ENCODE assay signal across 23 cellular contexts in the genomic region with DNA sequence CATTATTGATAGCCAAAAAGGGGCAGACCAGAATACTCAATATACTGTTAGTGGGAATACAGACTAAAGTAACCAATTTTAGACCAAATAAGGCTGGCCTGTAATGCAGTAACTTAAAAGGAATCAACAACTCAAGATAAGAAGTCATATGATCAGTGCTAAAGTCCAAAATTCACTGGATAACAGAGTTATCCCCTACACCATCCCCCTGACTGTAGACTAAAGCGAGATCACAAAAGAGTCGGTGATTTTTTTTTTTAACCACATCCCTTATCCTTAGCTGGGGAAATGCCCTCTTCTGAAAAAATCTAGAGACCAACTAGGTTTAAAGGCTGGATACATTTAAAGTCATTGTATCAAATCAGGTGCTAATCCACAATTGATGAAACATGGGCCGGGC. TPM values are rescaled to one million over a fixed set of nuclear protein-coding genes. Genes with fewer than 3 reads are reported as not detected.
DNase-seq lines count a peak whose midpoint lies in the region; ATAC-seq, FAIRE-seq and TF ChIP-seq lines count a peak whose summit lies in the region.
"Had no signal": no experiment of that assay in that cellular context is flagged by ENCODE, and none has a peak within 500 bp of the region (broad histone marks: within the 10 kb centered on the region; RNA-seq: fewer than 3 reads in every experiment).

No MANE protein-coding gene starts in this region.

- DNase-seq in activated CD4-positive, alpha-beta T cell treated with anti-CD3 and anti-CD28 coated beads for 36 hours: no peak
- no peak for DNase-seq in activated CD4-positive, alpha-beta T cell treated with anti-CD3 and anti-CD28 coated beads, Interleukin-2, amount 10 ng/mL, durations not matched to agents 7 days and 5 days
- DNase-seq in esophagus muscularis mucosa (ENCODE audit: extremely low spot score) (no peak), progenitor cell of endocrine pancreas (ENCODE audit: low spot score, unreplicated experiment) (no peak), anterior cingulate cortex (lab: John Stamatoyannopoulos, UW) (no peak), kidney (no peak)
- DNase-seq: activated CD4-positive, alpha-beta T cell treated with anti-CD3 and anti-CD28 coated beads for 48 hours; activated T-cell treated with anti-CD3 and anti-CD28 coated beads, Interleukin-2, amount 50 U/mL, for 48 hours; C1 segment of cervical spinal cord; colonic mucosa; DMS79; H7; naive B cell; NCI-H1092 treated with DMSO at 0.1 percent for 48 hours; NCI-H2107; NCI-H69; SJCRH30; spleen; upper lobe of right lung had no signal

- 92% methylated on average over 3 of the region's 3 CpGs for WGBS in esophagus muscularis mucosa

- no peak overlapping the region for H3K9ac ChIP-seq in kidney (ENCODE audit: low read length in 2 of 2)

- no peak for FAIRE-seq in kidney (lab: Jason Lieb, UNC)
- FAIRE-seq: GM18507 had no signal

- H3K9me3 ChIP-seq in esophagus muscularis mucosa: no peaks in the 10 kb centered on the region
- no peaks in the 10 kb centered on the region for H3K9me3 ChIP-seq in kidney (ENCODE audit: control insufficient read depth in 1 of 2, low read length in 2 of 2)
- H3K9me3 ChIP-seq: colonic mucosa, prostate gland, SJCRH30, spleen, upper lobe of right lung had no signal

- peaks cover 62 to 91% (median 82%) of the 10 kb centered on the region in 4 donors for H3K4me1 ChIP-seq in esophagus muscularis mucosa
- H3K4me1 ChIP-seq in kidney (ENCODE audit: control insufficient read depth in 1 of 2, insufficient read depth in 1 of 2, low read depth in 1 of 2, low read length in 2 of 2): peaks cover 11 to 12% of the 10 kb centered on the region in 2 donors

- H3K9me3 Mint-ChIP-seq in activated CD4-positive, alpha-beta T cell treated with anti-CD3 and anti-CD28 coated beads for 36 hours (ENCODE audit: low read depth): no peaks in the 10 kb centered on the region
- no peaks in the 10 kb centered on the region for H3K9me3 Mint-ChIP-seq in activated CD4-positive, alpha-beta T cell treated with anti-CD3 and anti-CD28 coated beads, Interleukin-2, amount 10 ng/mL, durations not matched to agents 7 days and 5 days
- no peaks in the 10 kb centered on the region for H3K9me3 Mint-ChIP-seq in progenitor cell of endocrine pancreas (ENCODE audit: low read depth)
- H3K9me3 Mint-ChIP-seq: naive B cell had no signal

- H3K4me3 ChIP-seq in esophagus muscularis mucosa (no peak overlapping the region), kidney (ENCODE audit: low read length in 2 of 2) (no peak overlapping the region)
- H3K4me3 ChIP-seq: colonic mucosa, prostate gland, SJCRH30, spleen, upper lobe of right lung had no signal

- TF ChIP-seq CTCF in VCaP (conservative IDR thresholded peaks at IDR 0.05) (no peak), esophagus muscularis mucosa (IDR thresholded peaks at IDR 0.05) (no peak), progenitor cell of endocrine pancreas (IDR thresholded peaks at IDR 0.05; ENCODE audit: unreplicated experiment) (no peak), kidney (IDR thresholded peaks at IDR 0.05; ENCODE audit: borderline replicate concordance, extremely low read depth, insufficient read depth) (no peak)

- no peaks in the 10 kb centered on the region for H3K27me3 Mint-ChIP-seq in activated CD4-positive, alpha-beta T cell treated with anti-CD3 and anti-CD28 coated beads for 36 hours
- H3K27me3 Mint-ChIP-seq in activated CD4-positive, alpha-beta T cell treated with anti-CD3 and anti-CD28 coated beads, Interleukin-2, amount 10 ng/mL, durations not matched to agents 7 days and 5 days: no peaks in the 10 kb centered on the region
- H3K27me3 Mint-ChIP-seq in progenitor cell of endocrine pancreas: no peaks in the 10 kb centered on the region
- H3K27me3 Mint-ChIP-seq: naive B cell had no signal

- no peak overlapping the region for H3K4me3 Mint-ChIP-seq in activated CD4-positive, alpha-beta T cell treated with anti-CD3 and anti-CD28 coated beads for 36 hours
- H3K4me3 Mint-ChIP-seq in activated CD4-positive, alpha-beta T cell treated with anti-CD3 and anti-CD28 coated beads, Interleukin-2, amount 10 ng/mL, durations not matched to agents 7 days and 5 days: no peak overlapping the region
- no peak overlapping the region for H3K4me3 Mint-ChIP-seq in progenitor cell of endocrine pancreas (ENCODE audit: low read depth)

- POLR2A ChIA-PET in activated CD4-positive, alpha-beta T cell treated with anti-CD3 and anti-CD28 coated beads for 36 hours (lab: Charles Lee): no interaction called here
- POLR2A ChIA-PET in activated CD4-positive, alpha-beta T cell treated with anti-CD3 and anti-CD28 coated beads, Interleukin-2, amount 10 ng/mL, durations not matched to agents 7 days and 5 days (lab: Charles Lee): no interaction called here

- H3K27ac ChIP-seq in VCaP: peak overlapping the region; percentile 51
- H3K27ac ChIP-seq in esophagus muscularis mucosa (replicated peaks in 1 of 4): peak overlapping the region in 3 of 4 donors; percentile 57 to 98 (median 96)
- no peak overlapping the region for H3K27ac ChIP-seq in kidney (ENCODE audit: low read depth in 2 of 2, low read length in 2 of 2)
- H3K27ac ChIP-seq: colonic mucosa, prostate gland, SJCRH30, spleen, upper lobe of right lung had no signal

- H3K36me3 Mint-ChIP-seq in activated CD4-positive, alpha-beta T cell treated with anti-CD3 and anti-CD28 coated beads for 36 hours (ENCODE audit: low read depth): peaks cover 36% of the 10 kb centered on the region
- H3K36me3 Mint-ChIP-seq in activated CD4-positive, alpha-beta T cell treated with anti-CD3 and anti-CD28 coated beads, Interleukin-2, amount 10 ng/mL, durations not matched to agents 7 days and 5 days (ENCODE audit: low read depth): peaks cover 29% of the 10 kb centered on the region
- peaks cover 4% of the 10 kb centered on the region for H3K36me3 Mint-ChIP-seq in progenitor cell of endocrine pancreas (ENCODE audit: insufficient read depth)

- peaks cover 53% of the 10 kb centered on the region for H3K4me1 Mint-ChIP-seq in activated CD4-positive, alpha-beta T cell treated with anti-CD3 and anti-CD28 coated beads for 36 hours
- peaks cover 48% of the 10 kb centered on the region for H3K4me1 Mint-ChIP-seq in activated CD4-positive, alpha-beta T cell treated with anti-CD3 and anti-CD28 coated beads, Interleukin-2, amount 10 ng/mL, durations not matched to agents 7 days and 5 days
- H3K4me1 Mint-ChIP-seq in progenitor cell of endocrine pancreas (ENCODE audit: low read depth): peaks cover 19% of the 10 kb centered on the region

- no peaks in the 10 kb centered on the region for H3K27me3 ChIP-seq in esophagus muscularis mucosa
- H3K27me3 ChIP-seq: colonic mucosa, SJCRH30, spleen, upper lobe of right lung had no signal

- peak; percentile 27 for ATAC-seq in activated CD4-positive, alpha-beta T cell treated with anti-CD3 and anti-CD28 coated beads for 36 hours
- no peak for ATAC-seq in HG03571 (IDR thresholded peaks at IDR 0.05; ENCODE audit: unreplicated experiment)
- ATAC-seq: upper lobe of right lung had no signal

- intact Hi-C loops in activated CD4-positive, alpha-beta T cell treated with anti-CD3 and anti-CD28 coated beads for 36 hours (cut with DNase I, micrococcal nuclease): loop anchor here in 1 of 2 experiments (2.0 kb wide), 1 partner anchor 16 kb away; no protein-coding TSS in a partner anchor
- intact Hi-C loops in esophagus muscularis mucosa (cut with DNase I) (no loop called here), kidney (cut with DNase I) (no loop called here)

- TF ChIP-seq POLR2A in esophagus muscularis mucosa (IDR thresholded peaks at IDR 0.05; ENCODE audit: low read depth): no peak

- CTCF ChIA-PET in activated CD4-positive, alpha-beta T cell treated with anti-CD3 and anti-CD28 coated beads for 36 hours (lab: Charles Lee): interaction anchor here (1.0 kb wide), 1 partner anchor 16 kb away, joined by 3 read pairs; no protein-coding TSS in a partner anchor
- CTCF ChIA-PET in activated CD4-positive, alpha-beta T cell treated with anti-CD3 and anti-CD28 coated beads, Interleukin-2, amount 10 ng/mL, durations not matched to agents 7 days and 5 days (lab: Charles Lee): interaction anchor here (1.2 to 1.7 kb wide), 3 partner anchors 8 to 296 kb away, joined by 3 to 4 read pairs (median 3); no protein-coding TSS in a partner anchor

- H3K27ac Mint-ChIP-seq in activated CD4-positive, alpha-beta T cell treated with anti-CD3 and anti-CD28 coated beads for 36 hours: no peak overlapping the region
- H3K27ac Mint-ChIP-seq in activated CD4-positive, alpha-beta T cell treated with anti-CD3 and anti-CD28 coated beads, Interleukin-2, amount 10 ng/mL, durations not matched to agents 7 days and 5 days: no peak overlapping the region
- H3K27ac Mint-ChIP-seq in progenitor cell of endocrine pancreas: peak overlapping the region; percentile 79

- no peak for TF ChIP-seq EP300 in esophagus muscularis mucosa (IDR thresholded peaks at IDR 0.05)

- H3K36me3 ChIP-seq in esophagus muscularis mucosa (peaks cover 23 to 41% (median 32%) of the 10 kb centered on the region in 4 donors), kidney (ENCODE audit: control insufficient read depth in 1 of 2, insufficient read depth in 2 of 2, low read length in 2 of 2) (peaks cover 24 to 34% of the 10 kb centered on the region in 2 donors)

RNA-seq across cellular contexts. Expression of a gene that starts 7.7 kb away (rescaled TPM):
- 100 to 1,000 TPM; 117 to 147 TPM for total RNA-seq in activated CD4-positive, alpha-beta T cell treated with anti-CD3 and anti-CD28 coated beads for 36 hours
- total RNA-seq in activated CD4-positive, alpha-beta T cell treated with anti-CD3 and anti-CD28 coated beads, Interleukin-2, amount 10 ng/mL, durations not matched to agents 7 days and 5 days: 100 to 1,000 TPM; 116 to 125 TPM
- total RNA-seq in esophagus muscularis mucosa (100 to 1,000 TPM; 132 to 268 (median 170) TPM), progenitor cell of endocrine pancreas (153 and 155 TPM in 2 replicates), kidney (167 TPM)
- polyA plus RNA-seq in kidney (ENCODE audit: insufficient read depth, low read depth, low replicate concordance): 319 TPM

RNA-seq across cellular contexts. Expression of a gene that starts 48.9 kb away (rescaled TPM):
- 10 to 100 TPM; 45.0 to 59.0 TPM for total RNA-seq in activated CD4-positive, alpha-beta T cell treated with anti-CD3 and anti-CD28 coated beads for 36 hours
- total RNA-seq in activated CD4-positive, alpha-beta T cell treated with anti-CD3 and anti-CD28 coated beads, Interleukin-2, amount 10 ng/mL, durations not matched to agents 7 days and 5 days: 10 to 100 TPM; 36.4 to 37.0 TPM
- total RNA-seq in esophagus muscularis mucosa (10 to 100 TPM; 16.2 to 43.1 (median 36.1) TPM), progenitor cell of endocrine pancreas (61.9 and 66.7 TPM in 2 replicates), kidney (42.0 TPM)
- polyA plus RNA-seq in kidney (ENCODE audit: insufficient read depth, low read depth, low replicate concordance): 14.7 TPM

RNA-seq across cellular contexts. Expression of a gene that starts 49.2 kb away (rescaled TPM):
- total RNA-seq in activated CD4-positive, alpha-beta T cell treated with anti-CD3 and anti-CD28 coated beads for 36 hours: 10 to 100 TPM; 82.6 to 95.0 TPM
- total RNA-seq in activated CD4-positive, alpha-beta T cell treated with anti-CD3 and anti-CD28 coated beads, Interleukin-2, amount 10 ng/mL, durations not matched to agents 7 days and 5 days: 10 to 100 TPM; 27.2 to 32.5 TPM
- 10 to 100 TPM in 3 of 4 donors, 1 to 10 TPM in 1; 10.0 to 26.2 (median 16.9) TPM for total RNA-seq in esophagus muscularis mucosa
- total RNA-seq in progenitor cell of endocrine pancreas: 27.8 and 33.9 TPM in 2 replicates
- 24.5 TPM for total RNA-seq in kidney
- 18.6 TPM for polyA plus RNA-seq in kidney (ENCODE audit: insufficient read depth, low read depth, low replicate concordance)

Comparison
In these comparisons a context has a peak if more than half of its experiments do, and no peak if none do; other contexts are left out.
1. H3K27ac ChIP-seq: peak in VCaP (single experiment) and esophagus muscularis mucosa (3 of 4); none in kidney (0 of 2).